ENCODE assay signal across 15 cellular contexts in the genomic region with DNA sequence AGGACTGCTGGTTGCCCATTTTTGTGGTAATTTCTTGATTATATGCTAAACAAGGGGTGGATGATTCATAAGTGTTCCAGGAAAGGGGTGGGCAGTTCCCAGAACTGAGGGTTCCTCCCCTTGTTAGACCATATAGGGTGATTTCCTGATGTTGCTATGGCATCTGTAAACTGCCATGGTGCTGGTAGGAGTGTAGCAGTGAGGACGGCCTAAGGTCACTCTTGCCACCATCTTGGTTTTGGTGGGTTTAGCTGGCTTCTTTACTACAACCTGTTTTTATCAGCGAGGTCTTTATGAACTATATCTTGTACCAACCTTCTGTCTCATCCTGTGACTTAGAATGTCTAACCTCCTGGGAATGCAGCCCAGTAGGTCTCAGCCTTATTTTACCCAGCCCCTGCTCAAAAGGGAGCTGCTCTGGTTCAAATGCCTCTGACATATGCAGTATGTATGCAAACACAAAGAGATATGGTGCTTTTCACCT. TPM values are rescaled to one million over a fixed set of nuclear protein-coding genes. Genes with fewer than 3 reads are reported as not detected.
DNase-seq lines count a peak whose midpoint lies in the region; TF ChIP-seq lines count a peak whose summit lies in the region.
"Had no signal": no experiment of that assay in that cellular context is flagged by ENCODE, and none has a peak within 500 bp of the region (broad histone marks: within the 10 kb centered on the region; RNA-seq: fewer than 3 reads in every experiment).

No MANE protein-coding gene starts in this region.

- no peaks in the 10 kb centered on the region for H3K9me3 Mint-ChIP-seq in activated naive CD8-positive, alpha-beta T cell treated with anti-CD3 and anti-CD28 coated beads for 36 hours
- H3K9me3 Mint-ChIP-seq: activated T-helper 1 cell treated with anti-CD3 and anti-CD28 coated beads, Interleukin-12 subunit alpha, Interleukin-12 subunit beta, Interleukin-2, Interleukin-4 antibody, amounts not matched to agents 30 ng/mL and 10 ng/mL and 1 ng/mL, durations not matched to agents 14 hours and 24 hours and 36 hours; stimulated activated naive B cell treated with anti-CD40 and anti-IgM and Interleukin-4, amounts not matched to agents 10 μg/mL and 1 μg/mL and 100 μg/mL, for 72 hours had no signal

- H3K4me3 ChIP-seq in kidney epithelial cell (ENCODE audit: low read depth, low read length) (no peak overlapping the region), uterus (no peak overlapping the region)

- intact Hi-C loops in uterus (cut with DNase I; ENCODE audit: low total_unique reads): no loop called here

- no peak overlapping the region for H3K27ac Mint-ChIP-seq in activated naive CD8-positive, alpha-beta T cell treated with anti-CD3 and anti-CD28 coated beads for 36 hours
- H3K27ac Mint-ChIP-seq: activated T-helper 1 cell treated with anti-CD3 and anti-CD28 coated beads, Interleukin-12 subunit alpha, Interleukin-12 subunit beta, Interleukin-2, Interleukin-4 antibody, amounts not matched to agents 30 ng/mL and 10 ng/mL and 1 ng/mL, durations not matched to agents 14 hours and 24 hours and 36 hours; stimulated activated naive B cell treated with anti-CD40 and anti-IgM and Interleukin-4, amounts not matched to agents 10 μg/mL and 1 μg/mL and 100 μg/mL, for 72 hours had no signal

- H3K36me3 ChIP-seq in kidney epithelial cell (ENCODE audit: control insufficient read depth, insufficient read depth, low read length) (no peaks in the 10 kb centered on the region), uterus (peaks cover 0 to under 1% of the 10 kb centered on the region in 2 donors)

- H3K27me3 ChIP-seq in kidney epithelial cell (ENCODE audit: control insufficient read depth, insufficient read depth, low read length) (no peaks in the 10 kb centered on the region), uterus (no peaks in the 10 kb centered on the region)

- H3K4me1 Mint-ChIP-seq in activated naive CD8-positive, alpha-beta T cell treated with anti-CD3 and anti-CD28 coated beads for 36 hours: peaks cover 4% of the 10 kb centered on the region

- H3K27ac ChIP-seq in uterus: no peak overlapping the region

- H3K4me3 Mint-ChIP-seq in activated naive CD8-positive, alpha-beta T cell treated with anti-CD3 and anti-CD28 coated beads for 36 hours: no peak overlapping the region
- H3K4me3 Mint-ChIP-seq: activated T-helper 1 cell treated with anti-CD3 and anti-CD28 coated beads, Interleukin-12 subunit alpha, Interleukin-12 subunit beta, Interleukin-2, Interleukin-4 antibody, amounts not matched to agents 30 ng/mL and 10 ng/mL and 1 ng/mL, durations not matched to agents 14 hours and 24 hours and 36 hours; stimulated activated naive B cell treated with anti-CD40 and anti-IgM and Interleukin-4, amounts not matched to agents 10 μg/mL and 1 μg/mL and 100 μg/mL, for 72 hours had no signal

- TF ChIP-seq POLR2A in uterus (IDR thresholded peaks at IDR 0.05): no peak

- no peak for TF ChIP-seq CTCF in kidney epithelial cell (IDR thresholded peaks at IDR 0.05; ENCODE audit: insufficient read depth, low read length, poor library complexity, severe bottlenecking)
- no peak for TF ChIP-seq CTCF in uterus (IDR thresholded peaks at IDR 0.05)

- peak; percentile 9 for DNase-seq in activated naive CD4-positive, alpha-beta T cell treated with Interleukin-2 at 50 U/mL for 16 hours
- no peak for DNase-seq in activated naive CD4-positive, alpha-beta T cell (lab: John Stamatoyannopoulos, UW)
- peak; percentile 36 for DNase-seq in activated naive CD8-positive, alpha-beta T cell treated with anti-CD3 and anti-CD28 coated beads for 36 hours
- DNase-seq in kidney epithelial cell (ENCODE audit: low read depth): peak; percentile 12
- DNase-seq in stromal cell of bone marrow (ENCODE audit: low read depth): peak; percentile 31
- no peak for DNase-seq in NCI-H187 (lab: John Stamatoyannopoulos, UW)
- no peak for DNase-seq in NCI-H1092 (lab: John Stamatoyannopoulos, UW)
- no peak for DNase-seq in uterus
- DNase-seq: AML-193; central memory CD4-positive, alpha-beta T cell; NCI-H1105 treated with DMSO at 0.1 percent for 48 hours; NCI-H524 treated with DMSO at 0.1 percent for 48 hours; occipital lobe; stimulated activated naive B cell treated with anti-CD40 and anti-IgM and Interleukin-4, amounts not matched to agents 10 μg/mL and 1 μg/mL and 100 μg/mL, for 72 hours had no signal

- no peaks in the 10 kb centered on the region for H3K4me1 ChIP-seq in uterus

- H3K36me3 Mint-ChIP-seq in activated naive CD8-positive, alpha-beta T cell treated with anti-CD3 and anti-CD28 coated beads for 36 hours: no peaks in the 10 kb centered on the region
- H3K36me3 Mint-ChIP-seq: stimulated activated naive B cell treated with anti-CD40 and anti-IgM and Interleukin-4, amounts not matched to agents 10 μg/mL and 1 μg/mL and 100 μg/mL, for 72 hours had no signal

- peaks cover 5% of the 10 kb centered on the region for H3K27me3 Mint-ChIP-seq in activated naive CD8-positive, alpha-beta T cell treated with anti-CD3 and anti-CD28 coated beads for 36 hours
- H3K27me3 Mint-ChIP-seq: stimulated activated naive B cell treated with anti-CD40 and anti-IgM and Interleukin-4, amounts not matched to agents 10 μg/mL and 1 μg/mL and 100 μg/mL, for 72 hours had no signal

- no peaks in the 10 kb centered on the region for H3K9me3 ChIP-seq in uterus

RNA-seq across cellular contexts. Expression of a gene that starts 46.2 kb away (rescaled TPM):
- total RNA-seq in activated naive CD8-positive, alpha-beta T cell treated with anti-CD3 and anti-CD28 coated beads for 36 hours: 10 to 100 TPM; 21.4 to 24.1 TPM
- total RNA-seq in kidney epithelial cell (26.9 and 27.0 TPM in 2 replicates), uterus (10 to 100 TPM in 3 of 4 donors, 1 to 10 TPM in 1; 6.9 to 60.2 (median 19.0) TPM)

Comparison
In these comparisons a context has a peak if more than half of its experiments do, and no peak if none do; other contexts are left out.
1. DNase-seq: peak in activated naive CD4-positive, alpha-beta T cell treated with Interleukin-2 at 50 U/mL for 16 hours (single experiment), activated naive CD8-positive, alpha-beta T cell treated with anti-CD3 and anti-CD28 coated beads for 36 hours (single experiment), kidney epithelial cell (single experiment) and stromal cell of bone marrow (single experiment); none in activated naive CD4-positive, alpha-beta T cell (0 of 4), NCI-H187 (0 of 2), NCI-H1092 (single experiment) and uterus (0 of 2).